13 cellular contexts compared by ENCODE assay signal in genomic region chrX:19775830-19776498, GRCh38.
DNase-seq lines count a peak whose midpoint lies in the region; ATAC-seq and TF ChIP-seq lines count a peak whose summit lies in the region.
"Had no signal": no experiment of that assay in that cellular context is flagged by ENCODE, and none has a peak within 500 bp of the region (broad histone marks: within the 10 kb centered on the region; RNA-seq: fewer than 3 reads in every experiment).

No MANE protein-coding gene starts in this region.

- peak overlapping the region; percentile 71 for H3K4me2 ChIP-seq in OCI-LY1 (ENCODE audit: low read length)
- H3K4me2 ChIP-seq: GM23338 had no signal

- no peaks in the 10 kb centered on the region for H3K9me2 ChIP-seq in OCI-LY1 (ENCODE audit: low read depth, low read length)

- H3K36me3 ChIP-seq in OCI-LY1 (ENCODE audit: insufficient read depth, low read length) (peaks cover 9% of the 10 kb centered on the region), subcutaneous abdominal adipose tissue (ENCODE audit: control insufficient read depth in 5 of 5, insufficient read depth in 5 of 5, low read length in 5 of 5) (no peaks in the 10 kb centered on the region), ascending aorta (no peaks in the 10 kb centered on the region)
- H3K36me3 ChIP-seq in effector memory CD4-positive, alpha-beta T cell (ENCODE audit: control insufficient read depth, insufficient read depth, low read length), result no peaks in the 10 kb centered on the region
- H3K36me3 ChIP-seq: pancreas had no signal

- no peaks in the 10 kb centered on the region for H3K4me1 Mint-ChIP-seq in progenitor cell of endocrine pancreas (ENCODE audit: low read depth)

- intact Hi-C loops in Right ventricle myocardium inferior (cut with DNase I), result loop anchor here (10.0 kb wide), 1 partner anchor 89 kb away; no protein-coding TSS in a partner anchor
- intact Hi-C loops in cardiac septum (cut with DNase I), result no loop called here
- intact Hi-C loops in ascending aorta (cut with DNase I), result loop anchor here (10.0 kb wide), 1 partner anchor 109 kb away; the partner anchor contains the start of gene SH3KBP1

- H3K4me3 ChIP-seq in OCI-LY1 (ENCODE audit: low read depth, low read length, poor library complexity, severe bottlenecking) (no peak overlapping the region), subcutaneous abdominal adipose tissue (ENCODE audit: low read depth in 1 of 5, low read length in 5 of 5) (no peak overlapping the region), ascending aorta (no peak overlapping the region)
- H3K4me3 ChIP-seq in effector memory CD4-positive, alpha-beta T cell (ENCODE audit: insufficient read depth, low read depth, low read length, poor library complexity, severe bottlenecking), result no peak overlapping the region
- H3K4me3 ChIP-seq: GM23338, pancreas had no signal

- H3K9me3 ChIP-seq in OCI-LY1 (ENCODE audit: low read length), result no peaks in the 10 kb centered on the region
- no peaks in the 10 kb centered on the region for H3K9me3 ChIP-seq in effector memory CD4-positive, alpha-beta T cell (ENCODE audit: control insufficient read depth, low read length)
- no peaks in the 10 kb centered on the region for H3K9me3 ChIP-seq in subcutaneous abdominal adipose tissue (ENCODE audit: control insufficient read depth in 5 of 5, low read length in 5 of 5)
- no peaks in the 10 kb centered on the region for H3K9me3 ChIP-seq in ascending aorta
- H3K9me3 ChIP-seq: pancreas had no signal

- H3K4me3 Mint-ChIP-seq in progenitor cell of endocrine pancreas (ENCODE audit: low read depth), result no peak overlapping the region
- H3K4me3 Mint-ChIP-seq: GM23338 had no signal

- peaks cover 22% of the 10 kb centered on the region for H3K79me2 ChIP-seq in OCI-LY1 (ENCODE audit: insufficient read depth, low read length)

- H3K27me3 Mint-ChIP-seq in progenitor cell of endocrine pancreas, result no peaks in the 10 kb centered on the region

- H2AFZ ChIP-seq in OCI-LY1 (ENCODE audit: low read length), result no peak overlapping the region
- H2AFZ ChIP-seq: GM23338 had no signal

- ATAC-seq in Right ventricle myocardium inferior, result peak; percentile 37
- ATAC-seq: GM23338, pancreas had no signal

- H3F3A ChIP-seq in OCI-LY1 (ENCODE audit: insufficient read depth, low read length), result peaks cover 5% of the 10 kb centered on the region

- H4K20me1 ChIP-seq in OCI-LY1 (ENCODE audit: insufficient read depth, low read length), result no peaks in the 10 kb centered on the region

- H3K27ac ChIP-seq in OCI-LY1 (ENCODE audit: low read depth, low read length, poor library complexity, severe bottlenecking) (peak overlapping the region; percentile 99), subcutaneous abdominal adipose tissue (ENCODE audit: low read depth, low read length) (peak overlapping the region; percentile 72), ascending aorta (no peak overlapping the region)
- peak overlapping the region; percentile 62 for H3K27ac ChIP-seq in effector memory CD4-positive, alpha-beta T cell (ENCODE audit: insufficient read depth, low read length, poor library complexity, severe bottlenecking)
- H3K27ac ChIP-seq: pancreas had no signal

- H3K27me3 ChIP-seq in OCI-LY1 (ENCODE audit: insufficient read depth, low read length) (no peaks in the 10 kb centered on the region), subcutaneous abdominal adipose tissue (ENCODE audit: control insufficient read depth in 5 of 5, insufficient read depth in 4 of 5, low read length in 5 of 5) (peaks cover 0 to 2% (median 0%) of the 10 kb centered on the region in 5 donors), ascending aorta (no peaks in the 10 kb centered on the region)
- H3K27me3 ChIP-seq in effector memory CD4-positive, alpha-beta T cell (replicated peaks; ENCODE audit: control insufficient read depth, insufficient read depth, low read length, poor library complexity, severe bottlenecking), result no peaks in the 10 kb centered on the region

- H3K27ac Mint-ChIP-seq in progenitor cell of endocrine pancreas, result no peak overlapping the region
- H3K27ac Mint-ChIP-seq: GM23338 had no signal

- peaks cover 16% of the 10 kb centered on the region for H3K9me3 Mint-ChIP-seq in progenitor cell of endocrine pancreas (ENCODE audit: low read depth)
- H3K9me3 Mint-ChIP-seq: GM23338 had no signal

- TF ChIP-seq CTCF in OCI-LY1 (IDR thresholded peaks at IDR 0.05; ENCODE audit: low read length) (no peak), progenitor cell of endocrine pancreas (IDR thresholded peaks at IDR 0.05; ENCODE audit: unreplicated experiment) (no peak), ascending aorta (IDR thresholded peaks at IDR 0.05) (no peak)

- H3K4me1 ChIP-seq in OCI-LY1 (ENCODE audit: insufficient read depth, low read length, severe bottlenecking) (peaks cover 67% of the 10 kb centered on the region), subcutaneous abdominal adipose tissue (ENCODE audit: control insufficient read depth in 5 of 5, insufficient read depth in 5 of 5, low read length in 5 of 5) (peaks cover 6 to 50% (median 42%) of the 10 kb centered on the region in 5 donors), ascending aorta (no peaks in the 10 kb centered on the region)
- H3K4me1 ChIP-seq in effector memory CD4-positive, alpha-beta T cell (ENCODE audit: control insufficient read depth, insufficient read depth, low read length, poor library complexity, severe bottlenecking), result peaks cover 18% of the 10 kb centered on the region
- H3K4me1 ChIP-seq: pancreas had no signal

- no peaks in the 10 kb centered on the region for H3K36me3 Mint-ChIP-seq in progenitor cell of endocrine pancreas (ENCODE audit: insufficient read depth)

- H3K9ac ChIP-seq in OCI-LY1 (ENCODE audit: low read length), result peak overlapping the region; percentile 45; the same call in 1 of the 2 replicates
- H3K9ac ChIP-seq in subcutaneous abdominal adipose tissue (ENCODE audit: low read length in 5 of 5), result no peak overlapping the region

- DNase-seq in Right ventricle myocardium inferior (ENCODE audit: missing footprints) (no peak), cardiac septum (ENCODE audit: low spot score) (no peak), progenitor cell of endocrine pancreas (ENCODE audit: low spot score, unreplicated experiment) (no peak), NCI-H1436 treated with DMSO at 0.1 percent for 48 hours (lab: John Stamatoyannopoulos, UW) (no peak), ascending aorta (ENCODE audit: low spot score in 2 of 2) (no peak)
- no peak for DNase-seq in effector memory CD4-positive, alpha-beta T cell
- DNase-seq: activated gamma-delta T cell, DMS79 treated with DMSO at 0.1 percent for 48 hours, NCI-H2081 treated with DMSO at 0.1 percent for 48 hours, pancreas had no signal

Comparison
In these comparisons a context has a peak if more than half of its experiments do, and no peak if none do; other contexts are left out.
1. H3K27ac ChIP-seq: peak in OCI-LY1 (single experiment), effector memory CD4-positive, alpha-beta T cell (single experiment) and subcutaneous abdominal adipose tissue (single experiment); none in ascending aorta (0 of 2).